In genomic region chr4:7514789-7515188, GRCh38 we compare ENCODE assay signal across 25 cellular contexts.
"Had no signal": no experiment of that assay in that cellular context is flagged by ENCODE, and none has a peak within 500 bp of the region (broad histone marks: within the 10 kb centered on the region; RNA-seq: fewer than 3 reads in every experiment).

No MANE protein-coding gene starts in this region.

- H3K36me3 Mint-ChIP-seq: memory B cell; mesothelial cell of epicardium; naive B cell; natural killer cell treated with Interleukin-12 subunit alpha and Interleukin-12 subunit beta and Interleukin-15 and Interleukin-18, amount 100 ng/mL, for 72 hours; stimulated activated memory B cell treated with anti-CD40 and anti-IgM and Interleukin-4, amounts not matched to agents 10 μg/mL and 1 μg/mL and 100 μg/mL, for 72 hours; type B pancreatic cell had no signal

- H3K27me3 ChIP-seq: colonic mucosa, esophagus muscularis mucosa, gastroesophageal sphincter, sigmoid colon, testis had no signal

- H3K9me3 ChIP-seq: colonic mucosa, esophagus muscularis mucosa, gastroesophageal sphincter, heart right ventricle, mucosa of descending colon, sigmoid colon, testis, tibial artery had no signal

- DNase-seq: colonic mucosa; effector CD8-positive, alpha-beta T cell; foreskin keratinocyte; heart right ventricle; hippocampal formation; left colon; left ventricle myocardium superior; mucosa of descending colon; naive B cell; sigmoid colon; stimulated activated CD4-positive, alpha-beta T cell treated with anti-CD3 and anti-CD28 coated beads, Interleukin-4, amount 100 ng/mL, for 4 hours; stimulated activated naive CD8-positive, alpha-beta T cell treated with anti-CD3 and anti-CD28 coated beads, Interleukin-15, Interleukin-2, amounts not matched to agents 100 U/mL and 50 U/mL, for 24 hours; tibial artery had no signal

- H3K4me1 Mint-ChIP-seq: memory B cell; stimulated activated memory B cell treated with anti-CD40 and anti-IgM and Interleukin-4, amounts not matched to agents 10 μg/mL and 1 μg/mL and 100 μg/mL, for 72 hours had no signal

- H3K27ac Mint-ChIP-seq: dendritic cell treated with granulocyte-macrophage colony-stimulating factor and Interleukin-4, amounts not matched to agents 40 ng/mL and 50 ng/mL, for 4 days; memory B cell; naive B cell; natural killer cell treated with Interleukin-12 subunit alpha and Interleukin-12 subunit beta and Interleukin-15 and Interleukin-18, amount 100 ng/mL, for 72 hours; stimulated activated memory B cell treated with anti-CD40 and anti-IgM and Interleukin-4, amounts not matched to agents 10 μg/mL and 1 μg/mL and 100 μg/mL, for 72 hours had no signal

- H3K4me1 ChIP-seq: colonic mucosa, parathyroid adenoma, sigmoid colon, tibial artery had no signal

- H3K4me3 Mint-ChIP-seq: dendritic cell treated with granulocyte-macrophage colony-stimulating factor and Interleukin-4, amounts not matched to agents 40 ng/mL and 50 ng/mL, for 4 days; memory B cell; mesothelial cell of epicardium; naive B cell; natural killer cell treated with Interleukin-12 subunit alpha and Interleukin-12 subunit beta and Interleukin-15 and Interleukin-18, amount 100 ng/mL, for 72 hours; neural crest cell; stimulated activated memory B cell treated with anti-CD40 and anti-IgM and Interleukin-4, amounts not matched to agents 10 μg/mL and 1 μg/mL and 100 μg/mL, for 72 hours; type B pancreatic cell had no signal

- H3K36me3 ChIP-seq: colonic mucosa, esophagus muscularis mucosa, gastroesophageal sphincter, heart right ventricle, sigmoid colon, tibial artery had no signal

- H3K27ac ChIP-seq: colonic mucosa, esophagus muscularis mucosa, foreskin keratinocyte, gastroesophageal sphincter, heart right ventricle, parathyroid adenoma, sigmoid colon, testis, tibial artery had no signal

- H3K4me3 ChIP-seq: colonic mucosa, esophagus muscularis mucosa, gastroesophageal sphincter, heart right ventricle, lung, mucosa of descending colon, sigmoid colon, testis, tibial artery had no signal

- ATAC-seq: gastroesophageal sphincter; left colon; mucosa of descending colon; natural killer cell treated with Interleukin-12 subunit alpha and Interleukin-12 subunit beta and Interleukin-15 and Interleukin-18, amount 100 ng/mL, for 72 hours; stimulated activated memory B cell treated with anti-CD40 and anti-IgM and Interleukin-4, amounts not matched to agents 10 μg/mL and 1 μg/mL and 100 μg/mL, for 72 hours; stimulated activated naive CD8-positive, alpha-beta T cell treated with anti-CD3 and anti-CD28 coated beads, Interleukin-15, Interleukin-2, amounts not matched to agents 100 U/mL and 50 U/mL, for 24 hours had no signal

- H3K9me3 Mint-ChIP-seq: dendritic cell treated with granulocyte-macrophage colony-stimulating factor and Interleukin-4, amounts not matched to agents 40 ng/mL and 50 ng/mL, for 4 days; mesothelial cell of epicardium; natural killer cell treated with Interleukin-12 subunit alpha and Interleukin-12 subunit beta and Interleukin-15 and Interleukin-18, amount 100 ng/mL, for 72 hours; neural crest cell; type B pancreatic cell had no signal
